In genomic region chr11:69080361-69080973, GRCh38 we compare ENCODE assay signal across 10 cellular contexts. TPM values are rescaled to one million over a fixed set of nuclear protein-coding genes. Genes with fewer than 3 reads are reported as not detected.
DNase-seq lines count a peak whose midpoint lies in the region; ATAC-seq and TF ChIP-seq lines count a peak whose summit lies in the region.
"Had no signal": no experiment of that assay in that cellular context is flagged by ENCODE, and none has a peak within 500 bp of the region (broad histone marks: within the 10 kb centered on the region; RNA-seq: fewer than 3 reads in every experiment).

No MANE protein-coding gene starts in this region.

- H3K4me2 ChIP-seq in fibroblast of lung (ENCODE audit: extremely low read depth, insufficient read depth, low read length), result no peak overlapping the region

- H3K9ac ChIP-seq in fibroblast of lung (ENCODE audit: insufficient read depth, low read length), result no peak overlapping the region

- H3K36me3 ChIP-seq in cardiac muscle cell (peaks cover 12% of the 10 kb centered on the region), right atrium auricular region (peaks cover 18% of the 10 kb centered on the region), fibroblast of lung (ENCODE audit: control insufficient read depth, insufficient read depth, low read length) (peaks cover 9% of the 10 kb centered on the region), upper lobe of right lung (peaks cover 26% of the 10 kb centered on the region)

- H3K36me3 Mint-ChIP-seq in T-helper 17 cell (ENCODE audit: low read depth), result peaks cover 3% of the 10 kb centered on the region

- ATAC-seq in T-helper 17 cell, result peak; percentile 81
- peak; percentile 75 for ATAC-seq in upper lobe of right lung
- ATAC-seq in HG02884 (IDR thresholded peaks at IDR 0.05; ENCODE audit: unreplicated experiment), result no peak

- no peaks in the 10 kb centered on the region for H3K27me3 Mint-ChIP-seq in T-helper 17 cell

- peak overlapping the region; percentile 89 for H3K27ac Mint-ChIP-seq in T-helper 17 cell

- no peaks in the 10 kb centered on the region for H3K79me2 ChIP-seq in fibroblast of lung (ENCODE audit: control insufficient read depth, insufficient read depth, low read length)

- H2AFZ ChIP-seq in fibroblast of lung (ENCODE audit: low read length), result no peak overlapping the region

- TF ChIP-seq CTCF in cardiac muscle cell (IDR thresholded peaks at IDR 0.05; ENCODE audit: low read depth, low read length) (no peak), right atrium auricular region (IDR thresholded peaks at IDR 0.05) (no peak), fibroblast of lung (conservative IDR thresholded peaks at IDR 0.05 in 1 of 2, IDR thresholded peaks at IDR 0.05 in 1 of 2; ENCODE audit: low read depth in 1 of 2, low read length in 2 of 2) (no peak), upper lobe of right lung (IDR thresholded peaks at IDR 0.05) (no peak)

- no peaks in the 10 kb centered on the region for H3K4me1 ChIP-seq in cardiac muscle cell (ENCODE audit: low read depth)
- H3K4me1 ChIP-seq in right atrium auricular region, result no peaks in the 10 kb centered on the region
- H3K4me1 ChIP-seq in fibroblast of lung (ENCODE audit: control insufficient read depth, extremely low read depth, insufficient read depth, low read length), result peaks cover 5% of the 10 kb centered on the region
- no peaks in the 10 kb centered on the region for H3K4me1 ChIP-seq in upper lobe of right lung

- H3K27me3 ChIP-seq in cardiac muscle cell, result no peaks in the 10 kb centered on the region
- no peaks in the 10 kb centered on the region for H3K27me3 ChIP-seq in right atrium auricular region
- H3K27me3 ChIP-seq in fibroblast of lung (ENCODE audit: control insufficient read depth, insufficient read depth, low read length), result no peaks in the 10 kb centered on the region
- no peaks in the 10 kb centered on the region for H3K27me3 ChIP-seq in upper lobe of right lung

- H3K27ac ChIP-seq in cardiac muscle cell, result peak overlapping the region; percentile 43
- no peak overlapping the region for H3K27ac ChIP-seq in right atrium auricular region
- peak overlapping the region; percentile 20 for H3K27ac ChIP-seq in fibroblast of lung (ENCODE audit: insufficient read depth, low read length)
- no peak overlapping the region for H3K27ac ChIP-seq in upper lobe of right lung

- peak overlapping the region; percentile 73 for H3K4me3 Mint-ChIP-seq in T-helper 17 cell

- DNase-seq in cardiac muscle cell (ENCODE audit: low read depth in 1 of 2, low spot score in 1 of 2) (peak in 1 of 2 donors; percentile 16), right atrium auricular region (ENCODE audit: low spot score) (no peak), T-helper 17 cell (no peak), fibroblast of lung (ENCODE audit: low read depth in 2 of 2) (peak; percentile 43 to 61), upper lobe of right lung (no peak), SKM-1 (lab: John Stamatoyannopoulos, UW; ENCODE audit: unreplicated experiment) (no peak), NCI-H1694 treated with DMSO at 0.1 percent for 48 hours (lab: John Stamatoyannopoulos, UW) (no peak)
- DNase-seq: DND-41, Kasumi-1 had no signal

- H3K9me3 ChIP-seq in cardiac muscle cell (ENCODE audit: low read depth), result no peaks in the 10 kb centered on the region
- H3K9me3 ChIP-seq in right atrium auricular region, result no peaks in the 10 kb centered on the region
- H3K9me3 ChIP-seq in T-helper 17 cell (ENCODE audit: control insufficient read depth, low read length, poor library complexity, severe bottlenecking), result no peaks in the 10 kb centered on the region
- no peaks in the 10 kb centered on the region for H3K9me3 ChIP-seq in fibroblast of lung (ENCODE audit: control insufficient read depth, insufficient read depth, low read depth, low read length)
- H3K9me3 ChIP-seq in upper lobe of right lung, result no peaks in the 10 kb centered on the region

- H3K4me3 ChIP-seq in cardiac muscle cell, result no peak overlapping the region
- no peak overlapping the region for H3K4me3 ChIP-seq in right atrium auricular region
- H3K4me3 ChIP-seq in fibroblast of lung (replicated peaks in 1 of 4; ENCODE audit: control extremely low read depth in 1 of 4, insufficient read depth in 1 of 4, low read depth in 3 of 4, low read length in 4 of 4), result no peak overlapping the region
- H3K4me3 ChIP-seq in upper lobe of right lung, result no peak overlapping the region

- intact Hi-C loops in upper lobe of right lung (cut with DNase I), result no loop called here

- H4K20me1 ChIP-seq in fibroblast of lung (ENCODE audit: control insufficient read depth, extremely low read depth, insufficient read depth, low read length), result no peaks in the 10 kb centered on the region

- H3K4me1 Mint-ChIP-seq in T-helper 17 cell, result peaks cover 18% of the 10 kb centered on the region

RNA-seq across cellular contexts. Expression of gene TPCN2, which starts 31.7 kb away (rescaled TPM):
- total RNA-seq in cardiac muscle cell (25.5 and 39.4 TPM in 2 replicates), right atrium auricular region (1 to 10 TPM; 4.2 to 5.3 TPM), T-helper 17 cell (10 to 100 TPM in 1 of 2 donors, 1 to 10 TPM in 1; 9.1 to 16.4 TPM), fibroblast of lung (8.7 and 11.7 TPM in 2 replicates), upper lobe of right lung (16.6 TPM)
- polyA plus RNA-seq in cardiac muscle cell (42.2 and 50.1 TPM in 2 replicates), fibroblast of lung (7.7 and 9.7 TPM in 2 replicates)
- 7.1 and 9.9 TPM in 2 replicates for polyA plus RNA-seq in fibroblast of lung (2012)
- polyA minus RNA-seq in fibroblast of lung (ENCODE audit: low replicate concordance), result 24.2 and 31.8 TPM in 2 replicates

Comparison
In these comparisons a context has a peak if more than half of its experiments do, and no peak if none do; other contexts are left out.
1. H3K27ac ChIP-seq: peak in cardiac muscle cell (single experiment) and fibroblast of lung (single experiment); none in right atrium auricular region (0 of 2) and upper lobe of right lung (single experiment).
2. DNase-seq: peak in fibroblast of lung (2 of 2); none in right atrium auricular region (single experiment), T-helper 17 cell (0 of 3), upper lobe of right lung (single experiment), SKM-1 (single experiment) and NCI-H1694 treated with DMSO at 0.1 percent for 48 hours (single experiment).